Comparison of ENCODE assay signal across 30 cellular contexts in genomic region chr19:23145617-23146415, GRCh38. TPM values are rescaled to one million over a fixed set of nuclear protein-coding genes. Genes with fewer than 3 reads are reported as not detected.
"Had no signal": no experiment of that assay in that cellular context is flagged by ENCODE, and none has a peak within 500 bp of the region (broad histone marks: within the 10 kb centered on the region; RNA-seq: fewer than 3 reads in every experiment).

No MANE protein-coding gene starts in this region.

- ATAC-seq: activated CD4-positive, alpha-beta T cell treated with anti-CD3 and anti-CD28 coated beads for 36 hours; activated CD8-positive, alpha-beta memory T cell treated with anti-CD3 and anti-CD28 coated beads, Interleukin-2, amount 10 ng/mL, durations not matched to agents 7 days and 5 days; activated CD8-positive, alpha-beta T cell treated with anti-CD3 and anti-CD28 coated beads, Interleukin-2, amount 10 ng/mL, durations not matched to agents 7 days and 5 days; activated naive CD8-positive, alpha-beta T cell treated with anti-CD3 and anti-CD28 coated beads, Interleukin-2, amount 50 U/mL, for 24 hours; gastroesophageal sphincter; heart right ventricle had no signal

- H3K79me2 ChIP-seq: hepatocyte had no signal

- DNase-seq: activated CD4-positive, alpha-beta memory T cell treated with anti-CD3 and anti-CD28 coated beads for 36 hours; activated CD4-positive, alpha-beta T cell treated with anti-CD3 and anti-CD28 coated beads for 36 hours; activated CD4-positive, alpha-beta T cell treated with anti-CD3 and anti-CD28 coated beads, Interleukin-2, amount 10 ng/mL, durations not matched to agents 24 days and 14 days; activated CD4-positive, CD25-positive, alpha-beta regulatory T cell; activated CD4-positive, CD25-positive, alpha-beta regulatory T cell treated with anti-CD3 and anti-CD28 coated beads, Interleukin-2, amount 50 U/mL, for 72 hours; activated CD8-positive, alpha-beta memory T cell treated with anti-CD3 and anti-CD28 coated beads, Interleukin-2, amount 10 ng/mL, durations not matched to agents 7 days and 5 days; activated CD8-positive, alpha-beta memory T cell treated with anti-CD3 and anti-CD28 coated beads, Interleukin-2, amount 50 U/mL, for 4 hours; activated CD8-positive, alpha-beta T cell treated with anti-CD3 and anti-CD28 coated beads, Interleukin-2, amount 10 ng/mL, durations not matched to agents 7 days and 5 days; activated effector memory CD4-positive, alpha-beta T cell treated with anti-CD3 and anti-CD28 coated beads, Interleukin-2, amount 50 U/mL, for 16 hours; activated naive CD4-positive, alpha-beta T cell treated with anti-CD3 and anti-CD28 coated beads for 36 hours; activated naive CD8-positive, alpha-beta T cell treated with anti-CD3 and anti-CD28 coated beads for 36 hours; activated naive CD8-positive, alpha-beta T cell treated with anti-CD3 and anti-CD28 coated beads, Interleukin-2, amount 50 U/mL, for 24 hours; activated T-cell treated with anti-CD3 and anti-CD28 coated beads, Interleukin-2, amount 50 U/mL, for 1 hour; activated T-cell treated with anti-CD3 and anti-CD28 coated beads, Interleukin-2, amount 50 U/mL, for 48 hours; amniotic stem cell; anterior cingulate cortex; brain microvascular endothelial cell; dorsolateral prefrontal cortex; effector memory CD4-positive, alpha-beta T cell; esophagus squamous epithelium; foreskin melanocyte; heart right ventricle; T-helper 2 cell had no signal

- H3K4me3 ChIP-seq: coronary artery, dorsolateral prefrontal cortex, esophagus squamous epithelium, gastroesophageal sphincter, heart right ventricle, hepatocyte had no signal

- H3K4me1 ChIP-seq: esophagus squamous epithelium, gastroesophageal sphincter, heart right ventricle had no signal

- H3K36me3 ChIP-seq: brain microvascular endothelial cell, esophagus squamous epithelium, gastroesophageal sphincter had no signal

- H3K27ac ChIP-seq: brain microvascular endothelial cell, coronary artery, dorsolateral prefrontal cortex, epithelial cell of prostate, esophagus squamous epithelium, gastroesophageal sphincter, heart right ventricle, hepatocyte had no signal

- H2AFZ ChIP-seq: hepatocyte had no signal

- H3K27me3 ChIP-seq: brain microvascular endothelial cell, dorsolateral prefrontal cortex, esophagus squamous epithelium, gastroesophageal sphincter, heart right ventricle, hepatocyte had no signal

- H3K4me2 ChIP-seq: hepatocyte had no signal

- FAIRE-seq: astrocyte, bronchial epithelial cell, endothelial cell of umbilical vein had no signal

RNA-seq across cellular contexts. Expression of gene ZNF730, which starts 29.0 kb away (rescaled TPM):
- total RNA-seq: esophagus squamous epithelium had no signal
